ENCODE assay signal across 9 cellular contexts in the genomic region with DNA sequence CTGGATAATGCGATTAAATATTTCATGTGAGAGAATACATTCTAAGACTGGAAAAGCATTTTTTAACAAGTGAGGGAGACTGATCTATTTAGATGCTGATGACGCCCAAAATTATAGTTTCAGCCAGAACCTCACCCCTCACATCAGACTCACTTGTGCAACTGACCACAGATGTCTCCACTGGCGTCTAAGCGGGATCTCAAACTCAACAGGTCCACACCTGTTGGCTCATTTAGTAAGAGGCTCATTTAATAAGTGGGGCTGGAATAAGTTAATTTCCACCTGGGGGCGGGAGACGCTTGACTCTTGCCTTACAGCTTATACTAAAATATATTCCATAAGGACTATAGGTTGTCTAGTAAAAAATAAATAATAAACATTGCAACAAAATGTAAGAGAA. TPM values are rescaled to one million over a fixed set of nuclear protein-coding genes. Genes with fewer than 3 reads are reported as not detected.
DNase-seq lines count a peak whose midpoint lies in the region; ATAC-seq and TF ChIP-seq lines count a peak whose summit lies in the region.
"Had no signal": no experiment of that assay in that cellular context is flagged by ENCODE, and none has a peak within 500 bp of the region (broad histone marks: within the 10 kb centered on the region; RNA-seq: fewer than 3 reads in every experiment).

No MANE protein-coding gene starts in this region.

- no peaks in the 10 kb centered on the region for H3K9me3 ChIP-seq in skeletal muscle tissue (ENCODE audit: control insufficient read depth in 3 of 3, low read length in 3 of 3)

- H3K36me3 Mint-ChIP-seq in T-helper 2 cell treated with Interferon-gamma antibody and Interleukin-4, amounts not matched to agents 5 μg/mL and 100 μg/mL, for 36 hours (ENCODE audit: low read depth), result peaks cover 18% of the 10 kb centered on the region

- peak overlapping the region in 2 of 3 donors; percentile 60 to 74 for H3K9ac ChIP-seq in skeletal muscle tissue (ENCODE audit: low read depth in 1 of 3, low read length in 3 of 3)

- no peaks in the 10 kb centered on the region for H3K27me3 Mint-ChIP-seq in T-helper 2 cell treated with Interferon-gamma antibody and Interleukin-4, amounts not matched to agents 5 μg/mL and 100 μg/mL, for 36 hours (ENCODE audit: low read depth)

- DNase-seq in T-helper 2 cell treated with Interferon-gamma antibody and Interleukin-4, amounts not matched to agents 5 μg/mL and 100 μg/mL, for 36 hours (ENCODE audit: low spot score), result no peak
- no peak for DNase-seq in T-helper 2 cell
- DNase-seq in NOMO-1 treated with DMSO at 0.1 percent for 48 hours (lab: John Stamatoyannopoulos, UW; ENCODE audit: unreplicated experiment), result peak; percentile 4
- peak; percentile 57 for DNase-seq in epithelial cell of esophagus (ENCODE audit: low read depth)
- no peak for DNase-seq in NCI-H1694 treated with DMSO at 0.1 percent for 48 hours (lab: John Stamatoyannopoulos, UW)
- DNase-seq: NCI-H187 treated with DMSO at 0.1 percent for 48 hours had no signal

- peaks cover 4 to 7% (median 6%) of the 10 kb centered on the region in 3 donors for H3K4me1 ChIP-seq in skeletal muscle tissue (ENCODE audit: control insufficient read depth in 3 of 3, insufficient read depth in 3 of 3, low read length in 3 of 3)

- H3K4me3 Mint-ChIP-seq in T-helper 2 cell treated with Interferon-gamma antibody and Interleukin-4, amounts not matched to agents 5 μg/mL and 100 μg/mL, for 36 hours, result peak overlapping the region; percentile 64

- peak; percentile 3 for TF ChIP-seq CTCF in epithelial cell of esophagus (IDR thresholded peaks at IDR 0.05; ENCODE audit: insufficient read depth, low read depth, low read length, missing control alignments)

- no peak overlapping the region for H3K27ac ChIP-seq in skeletal muscle tissue (ENCODE audit: low read depth, low read length)

- H3K36me3 ChIP-seq in skeletal muscle tissue (ENCODE audit: control insufficient read depth in 3 of 3, insufficient read depth in 3 of 3, low read length in 3 of 3), result peaks cover 9 to 17% (median 11%) of the 10 kb centered on the region in 3 donors

- H3K4me3 ChIP-seq in epithelial cell of esophagus (ENCODE audit: low read length), result peak overlapping the region; percentile 34
- peak overlapping the region in 1 of 3 donors; percentile 59 for H3K4me3 ChIP-seq in skeletal muscle tissue (ENCODE audit: low read length in 3 of 3)

- no peaks in the 10 kb centered on the region for H3K9me3 Mint-ChIP-seq in T-helper 2 cell treated with Interferon-gamma antibody and Interleukin-4, amounts not matched to agents 5 μg/mL and 100 μg/mL, for 36 hours

- H3K4me1 Mint-ChIP-seq in T-helper 2 cell treated with Interferon-gamma antibody and Interleukin-4, amounts not matched to agents 5 μg/mL and 100 μg/mL, for 36 hours (ENCODE audit: low read depth), result peaks cover 12% of the 10 kb centered on the region

- H3K27ac Mint-ChIP-seq in T-helper 2 cell treated with Interferon-gamma antibody and Interleukin-4, amounts not matched to agents 5 μg/mL and 100 μg/mL, for 36 hours, result peak overlapping the region; percentile 67

- ATAC-seq in HG02938 (IDR thresholded peaks at IDR 0.05; ENCODE audit: unreplicated experiment), result no peak
- ATAC-seq in GM18502 (IDR thresholded peaks at IDR 0.05; ENCODE audit: poor library complexity, unreplicated experiment), result no peak

- H3K27me3 ChIP-seq in skeletal muscle tissue (ENCODE audit: control insufficient read depth in 3 of 3, insufficient read depth in 3 of 3, low read length in 3 of 3), result no peaks in the 10 kb centered on the region

RNA-seq across cellular contexts. Expression of a gene that starts 47.5 kb away (rescaled TPM):
- total RNA-seq in skeletal muscle tissue, result 15.7 TPM

RNA-seq across cellular contexts. Expression of a gene that starts 48.0 kb away (rescaled TPM):
- total RNA-seq in skeletal muscle tissue, result 39.1 TPM

Comparison
In these comparisons a context has a peak if more than half of its experiments do, and no peak if none do; other contexts are left out.
1. DNase-seq: peak in NOMO-1 treated with DMSO at 0.1 percent for 48 hours (single experiment) and epithelial cell of esophagus (single experiment); none in T-helper 2 cell treated with Interferon-gamma antibody and Interleukin-4, amounts not matched to agents 5 μg/mL and 100 μg/mL, for 36 hours (single experiment), T-helper 2 cell (0 of 5) and NCI-H1694 treated with DMSO at 0.1 percent for 48 hours (single experiment).